Comparison of ENCODE assay signal across 9 cellular contexts in the genomic region with DNA sequence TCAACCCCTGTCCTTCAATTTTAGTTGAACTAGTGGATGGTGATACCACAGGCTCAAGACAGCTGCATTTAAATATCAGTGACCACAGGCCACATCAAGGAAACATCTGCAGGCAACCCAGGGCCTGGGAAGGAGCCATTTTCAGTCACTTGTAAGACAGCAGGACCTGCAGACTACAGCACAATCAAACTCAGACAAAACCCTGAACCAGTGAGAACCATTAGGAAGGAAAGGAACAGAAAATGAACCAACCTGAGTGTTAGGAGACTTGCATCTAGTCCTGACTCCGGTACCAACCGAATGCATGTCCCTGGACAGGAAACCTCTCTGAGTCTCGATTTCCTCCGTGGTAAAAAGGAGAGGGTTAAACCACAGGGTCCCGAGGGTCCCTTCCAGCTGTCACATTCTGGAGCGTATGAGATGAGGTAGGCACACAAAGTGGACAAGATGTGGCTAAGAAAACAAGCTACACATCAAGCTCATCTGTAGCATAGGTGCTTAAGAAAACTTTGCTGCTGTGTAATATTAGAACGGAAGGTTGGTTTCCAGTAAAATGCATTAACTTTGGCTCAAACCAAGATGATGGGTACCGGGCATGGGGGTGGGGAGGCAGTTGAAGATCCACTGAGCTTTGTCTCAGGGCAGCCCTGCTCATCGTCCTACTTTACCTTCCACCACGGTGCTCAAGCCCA. TPM values are rescaled to one million over a fixed set of nuclear protein-coding genes. Genes with fewer than 3 reads are reported as not detected.
DNase-seq lines count a peak whose midpoint lies in the region; ATAC-seq, FAIRE-seq and TF ChIP-seq lines count a peak whose summit lies in the region.
"Had no signal": no experiment of that assay in that cellular context is flagged by ENCODE, and none has a peak within 500 bp of the region (broad histone marks: within the 10 kb centered on the region; RNA-seq: fewer than 3 reads in every experiment).

No MANE protein-coding gene starts in this region.

- TF ChIP-seq POLR2A in NB4 (IDR thresholded peaks at IDR 0.05; ENCODE audit: extremely low read depth, insufficient read length): peak; percentile 34
- TF ChIP-seq POLR2A in HepG2 (IDR thresholded peaks at IDR 0.05; ENCODE audit: insufficient read depth in 1 of 2, low read depth in 2 of 2, low read length in 2 of 2): no peak; a peak in 1 of 4 replicates

- POLR2A ChIA-PET in HepG2 (lab: Yijun Ruan, JAX): interaction anchor here (0.9 to 4.7 kb wide), 11 partner anchors 9 to 364 kb away, joined by 3 to 66 read pairs (median 4); partner anchors contain the start of gene CREBL2

- peaks cover 6% of the 10 kb centered on the region for H3K36me3 Mint-ChIP-seq in activated naive CD8-positive, alpha-beta T cell

- H3K27ac ChIP-seq in HepG2 (ENCODE audit: extremely low read length, insufficient read depth, low read length): peak overlapping the region; percentile 99
- H3K27ac ChIP-seq in subcutaneous abdominal adipose tissue (ENCODE audit: low read depth, low read length): peak overlapping the region; percentile 96

- no peaks in the 10 kb centered on the region; a peak in 2 of 5 replicates for H3K27me3 ChIP-seq in HepG2 (ENCODE audit: control insufficient read depth in 1 of 2, insufficient read depth in 2 of 2, low read length in 2 of 2)
- no peaks in the 10 kb centered on the region for H3K27me3 ChIP-seq in subcutaneous abdominal adipose tissue (ENCODE audit: control insufficient read depth in 5 of 5, insufficient read depth in 4 of 5, low read length in 5 of 5)
- H3K27me3 ChIP-seq: cardiac muscle cell had no signal

- TF ChIP-seq CTCF in NB4 (IDR thresholded peaks at IDR 0.05; ENCODE audit: low read depth, low read length) (no peak), HepG2 (CRISPR knock-in tag; IDR thresholded peaks at IDR 0.05) (no peak)

- peak overlapping the region; percentile 82 for H2AFZ ChIP-seq in HepG2 (ENCODE audit: low read length)

- H4K20me1 ChIP-seq in HepG2 (ENCODE audit: insufficient read depth, low read length): peaks cover 12% of the 10 kb centered on the region; the same call in 1 of the 2 replicates

- TF ChIP-seq EP300 in HepG2 (IDR thresholded peaks at IDR 0.05; ENCODE audit: low read depth in 2 of 2, low read length in 2 of 2) (no peak), HepG2 (CRISPR knock-in tag; IDR thresholded peaks at IDR 0.05; ENCODE audit: borderline replicate concordance) (no peak)

- peak overlapping the region; percentile 91 for H3K4me3 Mint-ChIP-seq in activated naive CD8-positive, alpha-beta T cell

- intact Hi-C loops in HepG2 (cut with micrococcal nuclease; ENCODE audit: unreplicated experiment): loop anchor here (5.0 kb wide), 1 partner anchor 153 kb away; the partner anchor contains the start of gene DUSP16

- no peaks in the 10 kb centered on the region for H3K9me3 Mint-ChIP-seq in activated naive CD8-positive, alpha-beta T cell (ENCODE audit: low read depth)

- no peaks in the 10 kb centered on the region for H3K27me3 Mint-ChIP-seq in activated naive CD8-positive, alpha-beta T cell

- in situ Hi-C loops in HepG2 (cut with HindIII; ENCODE audit: extremely low pct_ligation_motif_present, low pct_unique_long_range_greater_than_20kb): loop anchor here (25.0 kb wide), 1 partner anchor 628 kb away; no protein-coding TSS in a partner anchor

- H3K9ac ChIP-seq in HepG2 (ENCODE audit: insufficient read depth, low read depth, low read length): peak overlapping the region; percentile 99
- peak overlapping the region in 4 of 5 donors; percentile 83 to 92 (median 91) for H3K9ac ChIP-seq in subcutaneous abdominal adipose tissue (ENCODE audit: low read length in 5 of 5)

- H3K4me1 Mint-ChIP-seq in activated naive CD8-positive, alpha-beta T cell (ENCODE audit: low read depth): peaks cover 61% of the 10 kb centered on the region

- peak overlapping the region; percentile 96 for H3K27ac Mint-ChIP-seq in activated naive CD8-positive, alpha-beta T cell

- no TSS peak for BruUV-seq in HepG2 (replicated peaks; lab: Mats Ljungman, UMichigan)

- peak; percentile 33 for ATAC-seq in GM21825 (IDR thresholded peaks at IDR 0.05; ENCODE audit: unreplicated experiment)
- ATAC-seq in HepG2: no peak

- H3K36me3 ChIP-seq in HepG2 (replicated peaks in 1 of 2; ENCODE audit: control insufficient read depth in 1 of 2, insufficient read depth in 2 of 2, low read length in 2 of 2) (0 out of 5 replicates have a peak, but pooled peaks cover 1 to 6% of the 10 kb centered on the region in 2 experiments), subcutaneous abdominal adipose tissue (ENCODE audit: control insufficient read depth in 5 of 5, insufficient read depth in 5 of 5, low read length in 5 of 5) (peaks cover 0 to 15% (median 3%) of the 10 kb centered on the region in 5 donors)

- H3K79me2 ChIP-seq in HepG2 (ENCODE audit: insufficient read depth, low read length): peaks cover 46% of the 10 kb centered on the region

- peak overlapping the region; percentile 98 for H3K4me2 ChIP-seq in HepG2 (ENCODE audit: low read depth, low read length)

- under 1% methylated on average over 10 of the region's 10 CpGs for WGBS in HepG2 (ENCODE audit: low lambda C conversion rate)

- H3K9me3 ChIP-seq in HepG2 (ENCODE audit: low read length): no peaks in the 10 kb centered on the region
- no peaks in the 10 kb centered on the region for H3K9me3 ChIP-seq in subcutaneous abdominal adipose tissue (ENCODE audit: control insufficient read depth in 5 of 5, low read length in 5 of 5)

- DNase-seq in DMS53 (lab: John Stamatoyannopoulos, UW) (peak; percentile 56), DMS53 treated with DMSO at 0.1 percent for 48 hours (lab: John Stamatoyannopoulos, UW; ENCODE audit: unreplicated experiment) (no peak), NB4 (ENCODE audit: low read depth) (peak; percentile 81), HepG2 (ENCODE audit: low spot score) (no peak), NCI-H226 (no peak)

- CTCF ChIA-PET in HepG2 (lab: Yijun Ruan, JAX; ENCODE audit: low intra/inter-chr PET ratio, low total read pairs): interaction anchor here (1.4 kb wide), 1 partner anchor 22 kb away, joined by 4 read pairs; no protein-coding TSS in a partner anchor

- H3K4me1 ChIP-seq in HepG2 (ENCODE audit: insufficient read depth, low read length) (peaks cover 33% of the 10 kb centered on the region), subcutaneous abdominal adipose tissue (ENCODE audit: control insufficient read depth in 5 of 5, insufficient read depth in 5 of 5, low read length in 5 of 5) (peaks cover 7 to 59% (median 53%) of the 10 kb centered on the region in 5 donors)

- TF ChIP-seq RAD21 in HepG2 (CRISPR knock-in tag; IDR thresholded peaks at IDR 0.05): no peak

- FAIRE-seq in HepG2 (lab: Jason Lieb, UNC): no peak

- H3K4me3 ChIP-seq in NB4 (ENCODE audit: low read depth, low read length): peak overlapping the region; percentile 96
- peak overlapping the region; percentile 92 to 96 (median 96) for H3K4me3 ChIP-seq in HepG2 (replicated peaks in 1 of 3; ENCODE audit: insufficient read depth in 1 of 3, low read depth in 2 of 3, low read length in 3 of 3)
- H3K4me3 ChIP-seq in subcutaneous abdominal adipose tissue (ENCODE audit: low read depth in 1 of 5, low read length in 5 of 5): peak overlapping the region; percentile 68 to 99 (median 97)

RNA-seq across cellular contexts. Expression of gene CDKN1B, which starts 1.6 kb away (rescaled TPM):
- 37.2 and 39.6 TPM in 2 replicates for total RNA-seq in HepG2 (2016; rRNA removed; fragmentation: Illumina TruSeq; extraction: Trizol)
- 7.8 TPM in 2 replicates for total RNA-seq in HepG2 (2016; cell fraction: cytosol; rRNA removed; fragmentation: Illumina TruSeq; extraction: Trizol; ENCODE audit: low read depth)
- 39.5 and 39.9 TPM in 2 replicates for total RNA-seq in HepG2 (2016; cell fraction: insoluble cytoplasmic fraction; rRNA removed; fragmentation: Illumina TruSeq; extraction: Trizol)
- total RNA-seq in HepG2 (2016; cell fraction: membrane; rRNA removed; fragmentation: Illumina TruSeq; extraction: Trizol): 22.3 and 22.5 TPM in 2 replicates
- total RNA-seq in HepG2 (2016; cell fraction: nucleus; rRNA removed; fragmentation: Illumina TruSeq; extraction: Trizol): 31.7 and 35.6 TPM in 2 replicates
- polyA plus RNA-seq in HepG2 (2011; rRNA removed): 18.8 and 20.1 TPM in 2 replicates
- polyA plus RNA-seq in HepG2 (2011; cell fraction: cytosol; rRNA removed): 14.5 and 17.0 TPM in 2 replicates
- polyA plus RNA-seq in HepG2 (2011; cell fraction: nucleus; rRNA removed): 9.6 and 9.9 TPM in 2 replicates
- polyA plus RNA-seq in HepG2 (2012): 30.9 and 36.9 TPM in 2 replicates
- 3.1 TPM in 2 replicates for polyA plus RNA-seq in HepG2 (2016; cell fraction: cytosol; fragmentation: Illumina TruSeq; extraction: Trizol; ENCODE audit: low read depth)
- 48.4 and 51.0 TPM in 2 replicates for polyA plus RNA-seq in HepG2 (2016; cell fraction: insoluble cytoplasmic fraction; fragmentation: Illumina TruSeq; extraction: Trizol; ENCODE audit: low read depth)
- polyA plus RNA-seq in HepG2 (2016; cell fraction: membrane; fragmentation: Illumina TruSeq; extraction: Trizol; ENCODE audit: low read depth): 11.6 TPM in 2 replicates
- polyA plus RNA-seq in HepG2 (2016; cell fraction: nucleus; fragmentation: Illumina TruSeq; extraction: Trizol; ENCODE audit: insufficient read depth, low read depth): 40.3 and 40.5 TPM in 2 replicates
- polyA minus RNA-seq in HepG2 (2011; rRNA and poly(A)+ RNA removed; ENCODE audit: low replicate concordance): 10.2 and 11.3 TPM in 2 replicates
- 18.2 and 23.5 TPM in 2 replicates for polyA minus RNA-seq in HepG2 (2011; cell fraction: cytosol; rRNA and poly(A)+ RNA removed)
- polyA minus RNA-seq in HepG2 (2011; cell fraction: nucleus; rRNA and poly(A)+ RNA removed): 27.1 and 37.2 TPM in 2 replicates

RNA-seq across cellular contexts. Expression of gene GPR19, which starts 19.6 kb away (rescaled TPM):
- 1.2 and 1.4 TPM in 2 replicates for total RNA-seq in HepG2 (2016; rRNA removed; fragmentation: Illumina TruSeq; extraction: Trizol)
- 1.2 TPM in 1 of 2 replicates, not detected in the other for total RNA-seq in HepG2 (2016; cell fraction: cytosol; rRNA removed; fragmentation: Illumina TruSeq; extraction: Trizol; ENCODE audit: low read depth)
- 1.3 TPM in 2 replicates for total RNA-seq in HepG2 (2016; cell fraction: insoluble cytoplasmic fraction; rRNA removed; fragmentation: Illumina TruSeq; extraction: Trizol)
- total RNA-seq in HepG2 (2016; cell fraction: membrane; rRNA removed; fragmentation: Illumina TruSeq; extraction: Trizol): 1.00 and 1.5 TPM in 2 replicates
- total RNA-seq in HepG2 (2016; cell fraction: nucleus; rRNA removed; fragmentation: Illumina TruSeq; extraction: Trizol): 0.99 and 1.4 TPM in 2 replicates
- polyA plus RNA-seq in HepG2 (2011; rRNA removed): 1.5 and 2.0 TPM in 2 replicates
- polyA plus RNA-seq in HepG2 (2011; cell fraction: cytosol; rRNA removed): 0.97 and 1.0 TPM in 2 replicates
- 4.7 and 5.3 TPM in 2 replicates for polyA plus RNA-seq in HepG2 (2011; cell fraction: nucleus; rRNA removed)
- polyA plus RNA-seq in HepG2 (2012): 0.60 and 2.4 TPM in 2 replicates
- polyA plus RNA-seq in HepG2 (2016; cell fraction: cytosol; fragmentation: Illumina TruSeq; extraction: Trizol; ENCODE audit: low read depth): 0.41 and 0.74 TPM in 2 replicates
- polyA plus RNA-seq in HepG2 (2016; cell fraction: insoluble cytoplasmic fraction; fragmentation: Illumina TruSeq; extraction: Trizol; ENCODE audit: low read depth): 0.99 and 1.1 TPM in 2 replicates
- 1.0 and 1.8 TPM in 2 replicates for polyA plus RNA-seq in HepG2 (2016; cell fraction: membrane; fragmentation: Illumina TruSeq; extraction: Trizol; ENCODE audit: low read depth)
- polyA plus RNA-seq in HepG2 (2016; cell fraction: nucleus; fragmentation: Illumina TruSeq; extraction: Trizol; ENCODE audit: insufficient read depth, low read depth): 4.4 and 4.9 TPM in 2 replicates
- polyA minus RNA-seq in HepG2 (2011; rRNA and poly(A)+ RNA removed; ENCODE audit: low replicate concordance): 1.8 TPM in 1 of 2 replicates, not detected in the other
- 0.69 TPM in 1 of 2 replicates, not detected in the other for polyA minus RNA-seq in HepG2 (2011; cell fraction: cytosol; rRNA and poly(A)+ RNA removed)
- polyA minus RNA-seq in HepG2 (2011; cell fraction: nucleus; rRNA and poly(A)+ RNA removed): 1.9 and 2.9 TPM in 2 replicates

Comparison
In these comparisons a context has a peak if more than half of its experiments do, and no peak if none do; other contexts are left out.
1. DNase-seq: peak in DMS53 (single experiment) and NB4 (single experiment); none in DMS53 treated with DMSO at 0.1 percent for 48 hours (single experiment), HepG2 (single experiment) and NCI-H226 (single experiment).
2. Peak in every context shown above with its lines, with median percentiles within 50 percentile points of each other: H3K4me3 ChIP-seq.